ENCODE assay signal across 20 cellular contexts in the genomic region with DNA sequence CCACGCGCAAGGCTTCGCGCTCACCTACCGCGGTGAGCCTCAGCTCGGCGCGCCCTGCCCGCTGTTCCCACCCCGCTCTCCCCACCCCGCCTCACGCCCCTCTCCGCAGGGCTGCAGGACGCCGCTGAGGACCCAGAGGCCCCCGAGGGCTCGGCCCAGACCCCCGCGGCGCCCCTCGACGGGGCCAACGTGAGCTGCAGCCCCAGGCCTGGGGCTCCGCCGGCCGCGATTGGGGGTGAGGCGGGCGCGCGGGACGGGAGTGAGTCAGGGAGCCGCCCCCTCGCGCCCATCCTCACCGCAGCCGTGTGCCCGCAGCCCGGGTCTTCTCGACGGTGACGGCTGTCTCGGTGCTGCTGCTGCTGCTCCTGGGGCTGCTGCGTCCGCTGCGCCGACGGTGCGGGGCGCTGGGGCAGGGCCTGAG. TPM values are rescaled to one million over a fixed set of nuclear protein-coding genes. Genes with fewer than 3 reads are reported as not detected.
DNase-seq lines count a peak whose midpoint lies in the region; ATAC-seq, FAIRE-seq and TF ChIP-seq lines count a peak whose summit lies in the region.
"Had no signal": no experiment of that assay in that cellular context is flagged by ENCODE, and none has a peak within 500 bp of the region (broad histone marks: within the 10 kb centered on the region; RNA-seq: fewer than 3 reads in every experiment).

No MANE protein-coding gene starts in this region.

- H3K4me3 Mint-ChIP-seq in activated CD4-positive, alpha-beta T cell treated with anti-CD3 and anti-CD28 coated beads for 36 hours, result no peak overlapping the region
- peak overlapping the region in 1 of 2 donors; percentile 6 for H3K4me3 Mint-ChIP-seq in effector memory CD8-positive, alpha-beta T cell

- peaks cover 37% of the 10 kb centered on the region for H3K4me1 Mint-ChIP-seq in activated CD4-positive, alpha-beta T cell treated with anti-CD3 and anti-CD28 coated beads for 36 hours
- peaks cover 11 to 23% of the 10 kb centered on the region in 2 donors for H3K4me1 Mint-ChIP-seq in effector memory CD8-positive, alpha-beta T cell (ENCODE audit: low read depth in 2 of 2)

- no peak for ATAC-seq in activated CD4-positive, alpha-beta T cell treated with anti-CD3 and anti-CD28 coated beads for 36 hours
- no peak for ATAC-seq in effector memory CD8-positive, alpha-beta T cell (replicated peaks)
- ATAC-seq: activated T-helper 17 cell treated with anti-CD3 and anti-CD28 coated beads, Interleukin-2, amount 50 U/mL, for 72 hours; left lung had no signal

- FAIRE-seq in small intestine (lab: Jason Lieb, UNC), result no peak

- H3K36me3 Mint-ChIP-seq in activated CD4-positive, alpha-beta T cell treated with anti-CD3 and anti-CD28 coated beads for 36 hours (ENCODE audit: low read depth), result peaks cover 10% of the 10 kb centered on the region
- peaks cover 4% of the 10 kb centered on the region for H3K36me3 Mint-ChIP-seq in effector memory CD8-positive, alpha-beta T cell (ENCODE audit: insufficient read depth)
- H3K36me3 Mint-ChIP-seq: CD4-positive, CD25-positive, alpha-beta regulatory T cell had no signal

- H3K27ac ChIP-seq in coronary artery (no peak overlapping the region), small intestine (ENCODE audit: low read depth in 1 of 2, low read length in 1 of 2) (no peak overlapping the region)
- H3K27ac ChIP-seq: left lung had no signal

- CTCF ChIA-PET in activated CD4-positive, alpha-beta T cell treated with anti-CD3 and anti-CD28 coated beads for 36 hours (lab: Charles Lee), result interaction anchor here (0.8 to 1.2 kb wide), 2 partner anchors 11 to 55 kb away, joined by 3 to 4 read pairs; a partner anchor contains a TSS

- WGBS in small intestine, 3 donors, result 7 to 45% (median 12%) methylated on average over 11 to 51 of the region's 51 CpGs

- H3K27me3 Mint-ChIP-seq in activated CD4-positive, alpha-beta T cell treated with anti-CD3 and anti-CD28 coated beads for 36 hours, result peaks cover 25% of the 10 kb centered on the region
- H3K27me3 Mint-ChIP-seq in effector memory CD8-positive, alpha-beta T cell, result peaks cover 18 to 49% of the 10 kb centered on the region in 2 donors

- H3K27me3 ChIP-seq in small intestine (ENCODE audit: control insufficient read depth in 2 of 2, insufficient read depth in 2 of 2, low read length in 2 of 2), result peaks cover 25 to 34% of the 10 kb centered on the region in 2 donors

- no peak for TF ChIP-seq CTCF in coronary artery (IDR thresholded peaks at IDR 0.05)

- POLR2A ChIA-PET in activated CD4-positive, alpha-beta T cell treated with anti-CD3 and anti-CD28 coated beads for 36 hours (lab: Charles Lee), result interaction anchor here (0.9 kb wide), 1 partner anchor 162 kb away, joined by 3 read pairs; no protein-coding TSS in a partner anchor

- H3K9me3 Mint-ChIP-seq in activated CD4-positive, alpha-beta T cell treated with anti-CD3 and anti-CD28 coated beads for 36 hours (ENCODE audit: low read depth), result no peaks in the 10 kb centered on the region
- no peaks in the 10 kb centered on the region for H3K9me3 Mint-ChIP-seq in effector memory CD8-positive, alpha-beta T cell
- H3K9me3 Mint-ChIP-seq: activated T-helper 17 cell treated with anti-CD3 and anti-CD28 coated beads, Interleukin-2, amount 50 U/mL, for 72 hours had no signal

- H3K36me3 ChIP-seq in small intestine (ENCODE audit: control insufficient read depth in 2 of 2, insufficient read depth in 2 of 2, low read length in 2 of 2), result no peaks in the 10 kb centered on the region

- intact Hi-C loops in activated CD4-positive, alpha-beta T cell treated with anti-CD3 and anti-CD28 coated beads for 36 hours (cut with DNase I, micrococcal nuclease), result loop anchor here in 1 of 2 experiments (5.0 kb wide), 1 partner anchor 295 kb away; no protein-coding TSS in a partner anchor

- H3K4me1 ChIP-seq in small intestine (ENCODE audit: control insufficient read depth in 2 of 2, insufficient read depth in 1 of 2, low read depth in 1 of 2, low read length in 1 of 2), result peaks cover 3 to 9% of the 10 kb centered on the region in 2 donors

- peak; percentile 40 for DNase-seq in activated CD4-positive, alpha-beta T cell treated with anti-CD3 and anti-CD28 coated beads for 36 hours
- DNase-seq in activated CD4-positive, alpha-beta T cell treated with anti-CD3 and anti-CD28 coated beads for 4 hours, result no peak
- DNase-seq in coronary artery (ENCODE audit: low spot score) (no peak), small intestine (no peak), retina (no peak)
- no peak for DNase-seq in effector memory CD8-positive, alpha-beta T cell
- DNase-seq: 8988T; caudate nucleus; CD4-positive, CD25-positive, alpha-beta regulatory T cell; effector memory CD4-positive, alpha-beta T cell; NCI-H345; NK-92 treated with Interleukin-12 subunit alpha and Interleukin-12 subunit beta, amount 100 ng/mL, for 24 hours; stimulated activated naive CD4-positive, alpha-beta T cell treated with Interleukin-2 at 50 U/mL for 16 hours had no signal

- H3K4me3 ChIP-seq in coronary artery, result peak overlapping the region; percentile 52
- H3K4me3 ChIP-seq in small intestine (ENCODE audit: low read depth in 1 of 2, low read length in 2 of 2), result peak overlapping the region; percentile 8 to 16

- H3K27ac Mint-ChIP-seq in activated CD4-positive, alpha-beta T cell treated with anti-CD3 and anti-CD28 coated beads for 36 hours, result no peak overlapping the region
- no peak overlapping the region for H3K27ac Mint-ChIP-seq in effector memory CD8-positive, alpha-beta T cell
- H3K27ac Mint-ChIP-seq: activated T-helper 17 cell treated with anti-CD3 and anti-CD28 coated beads, Interleukin-2, amount 50 U/mL, for 72 hours; CD4-positive, CD25-positive, alpha-beta regulatory T cell had no signal

- H3K9me3 ChIP-seq in small intestine (ENCODE audit: control insufficient read depth, low read depth), result no peaks in the 10 kb centered on the region
- H3K9me3 ChIP-seq: left lung had no signal

RNA-seq across cellular contexts. Expression of a gene that starts 1.9 kb away (rescaled TPM):
- 10 to 100 TPM; 28.7 to 31.2 TPM for total RNA-seq in activated CD4-positive, alpha-beta T cell treated with anti-CD3 and anti-CD28 coated beads for 36 hours
- 10 to 100 TPM in 1 of 3 donors, 1 to 10 TPM in 2; 1.4 to 19.4 (median 2.2) TPM for polyA plus RNA-seq in small intestine

RNA-seq across cellular contexts. Expression of a gene that starts 3.1 kb away (rescaled TPM):
- not detected for total RNA-seq in activated CD4-positive, alpha-beta T cell treated with anti-CD3 and anti-CD28 coated beads for 36 hours
- under 1 TPM in 2 of 3 donors, not detected in 1; 0.15 to 0.54 TPM for polyA plus RNA-seq in small intestine
- total RNA-seq: activated T-helper 17 cell treated with anti-CD3 and anti-CD28 coated beads, Interleukin-2, amount 50 U/mL, for 72 hours; CD4-positive, CD25-positive, alpha-beta regulatory T cell; left lung; posterior vena cava had no signal
- polyA plus RNA-seq: CD4-positive, CD25-positive, alpha-beta regulatory T cell; urinary bladder had no signal

RNA-seq across cellular contexts. Expression of a gene that starts 13.0 kb away (rescaled TPM):
- total RNA-seq in activated CD4-positive, alpha-beta T cell treated with anti-CD3 and anti-CD28 coated beads for 36 hours, result 100 to 1,000 TPM; 101 to 117 TPM
- polyA plus RNA-seq in small intestine, result 10 to 100 TPM in 1 of 3 donors, 1 to 10 TPM in 2; 2.5 to 24.7 (median 3.2) TPM

RNA-seq across cellular contexts. Expression of a gene that starts 45.5 kb away (rescaled TPM):
- not detected for total RNA-seq in activated CD4-positive, alpha-beta T cell treated with anti-CD3 and anti-CD28 coated beads for 36 hours
- polyA plus RNA-seq in small intestine, result 1 to 10 TPM in 1 of 3 donors, under 1 TPM in 2; 0.76 to 1.1 (median 0.89) TPM
- total RNA-seq: CD4-positive, CD25-positive, alpha-beta regulatory T cell; Daoy; M059J; posterior vena cava; urinary bladder had no signal
- polyA plus RNA-seq: CD4-positive, CD25-positive, alpha-beta regulatory T cell had no signal

RNA-seq across cellular contexts. Expression of a gene that starts 50.8 kb away (rescaled TPM):
- total RNA-seq in activated CD4-positive, alpha-beta T cell treated with anti-CD3 and anti-CD28 coated beads for 36 hours, result not detected
- polyA plus RNA-seq in small intestine, result under 1 TPM in 1 of 3 donors, not detected in 2; 0.04 TPM
- total RNA-seq: activated T-helper 17 cell treated with anti-CD3 and anti-CD28 coated beads, Interleukin-2, amount 50 U/mL, for 72 hours; CD4-positive, CD25-positive, alpha-beta regulatory T cell; Daoy; myocyte; posterior vena cava; urinary bladder had no signal
- polyA plus RNA-seq: CD4-positive, CD25-positive, alpha-beta regulatory T cell; urinary bladder had no signal
